ENCODE assay signal across 14 cellular contexts in genomic region chr17:74408262-74408661, GRCh38. TPM values are rescaled to one million over a fixed set of nuclear protein-coding genes. Genes with fewer than 3 reads are reported as not detected.
DNase-seq lines count a peak whose midpoint lies in the region; ATAC-seq, FAIRE-seq and TF ChIP-seq lines count a peak whose summit lies in the region.
"Had no signal": no experiment of that assay in that cellular context is flagged by ENCODE, and none has a peak within 500 bp of the region (broad histone marks: within the 10 kb centered on the region; RNA-seq: fewer than 3 reads in every experiment).

No MANE protein-coding gene starts in this region.

- H3K4me3 ChIP-seq in MG63 (no peak overlapping the region), GM12878 (no peak overlapping the region), lung (no peak overlapping the region), aorta (ENCODE audit: low read length in 2 of 2) (no peak overlapping the region), sigmoid colon (no peak overlapping the region)
- H3K4me3 ChIP-seq: ascending aorta had no signal

- RAD21 ChIA-PET in GM12878 (lab: Charles Lee; ENCODE audit: unreplicated experiment) = interaction anchor here (0.6 to 1.4 kb wide), 3 partner anchors 9 to 47 kb away, joined by 3 to 4 read pairs (median 4); no protein-coding TSS in a partner anchor

- POLR2A ChIA-PET in GM12878 (lab: Charles Lee) = interaction anchor here (0.6 to 0.9 kb wide), 2 partner anchors 25 to 99 kb away, joined by 3 to 6 read pairs; no protein-coding TSS in a partner anchor

- H2AFZ ChIP-seq in GM12878 (ENCODE audit: control insufficient read depth, low read depth, low read length) = no peak overlapping the region

- H3K9ac ChIP-seq in GM12878 (ENCODE audit: control insufficient read depth, insufficient read depth, low read length) = no peak overlapping the region

- TF ChIP-seq POLR2A in GM12878 (IDR thresholded peaks at IDR 0.05; ENCODE audit: low read depth, low read length) (no peak), sigmoid colon (IDR thresholded peaks at IDR 0.05) (no peak)

- H4K20me1 ChIP-seq in GM12878 (ENCODE audit: control insufficient read depth, insufficient read depth) = no peaks in the 10 kb centered on the region

- DNase-seq in ELR (ENCODE audit: low read depth) (peak; percentile 32), MG63 (peak; percentile 75), GM12878 (ENCODE audit: low read depth, low spot score) (no peak), lung (ENCODE audit: low spot score) (peak; percentile 41), aorta (no peak), putamen (ENCODE audit: low spot score) (no peak), sigmoid colon (no peak)
- DNase-seq: activated CD8-positive, alpha-beta memory T cell treated with anti-CD3 and anti-CD28 coated beads for 24 hours; HCEC 1CT; NCI-H1694; stimulated activated naive CD4-positive, alpha-beta T cell had no signal

- TF ChIP-seq CTCF in GM12878 (IDR thresholded peaks at IDR 0.05 in 2 of 3, conservative IDR thresholded peaks at IDR 0.05 in 1 of 3; ENCODE audit: control insufficient read depth in 2 of 3, extremely low read depth in 1 of 3, insufficient read depth in 1 of 3, low read depth in 3 of 3, low read length in 3 of 3) (peak; percentile 6 to 33 (median 18); a peak in 2 of 6 replicates), lung (IDR thresholded peaks at IDR 0.05; ENCODE audit: control extremely low read depth, extremely low read depth) (no peak), sigmoid colon (IDR thresholded peaks at IDR 0.05) (no peak)

- FAIRE-seq in GM12878 (lab: Jason Lieb, UNC) = no peak
- FAIRE-seq: frontal cortex had no signal

- WGBS in GM12878 (ENCODE audit: insufficient coverage, insufficient replicate concordance, low lambda C conversion rate, missing lambda C conversion rate) = 26% methylated on average over 3 of the region's 3 CpGs
- WGBS in lung, 2 donors = 57 to 74% methylated on average over 3 of the region's 3 CpGs
- WGBS in aorta, 2 donors = 77 to 80% methylated on average over 3 of the region's 3 CpGs
- WGBS in sigmoid colon, 2 donors = 67 to 68% methylated on average over 3 of the region's 3 CpGs

- H3K36me3 ChIP-seq in MG63 (no peaks in the 10 kb centered on the region), GM12878 (ENCODE audit: control insufficient read depth in 2 of 2, insufficient read depth in 2 of 2, low read length in 1 of 2) (no peaks in the 10 kb centered on the region), lung (ENCODE audit: control insufficient read depth in 2 of 2, insufficient read depth in 2 of 2, low read length in 2 of 2) (no peaks in the 10 kb centered on the region), aorta (ENCODE audit: control insufficient read depth in 1 of 2, insufficient read depth in 2 of 2, low read length in 1 of 2) (no peaks in the 10 kb centered on the region), sigmoid colon (no peaks in the 10 kb centered on the region)
- H3K36me3 ChIP-seq: ascending aorta had no signal

- in situ Hi-C loops in GM12878 (cut with MboI) = no loop called here

- SMC1A ChIA-PET in GM12878 (lab: Charles Lee; ENCODE audit: uncharacterized antibody, unreplicated experiment) = interaction anchor here (0.9 to 4.0 kb wide), 4 partner anchors 22 to 49 kb away, joined by 4 to 17 read pairs (median 5); no protein-coding TSS in a partner anchor

- CTCF ChIA-PET in GM12878 (lab: Yijun Ruan, JAX) = interaction anchor here (0.6 to 1.7 kb wide), 5 partner anchors 10 to 64 kb away, joined by 3 to 11 read pairs (median 3); no protein-coding TSS in a partner anchor

- TF ChIP-seq RAD21 in GM12878 (IDR thresholded peaks at IDR 0.05; ENCODE audit: insufficient read depth, low read depth, low read length) = no peak

- TF ChIP-seq EP300 in GM12878 (IDR thresholded peaks at IDR 0.05; ENCODE audit: borderline replicate concordance in 1 of 2, control insufficient read depth in 1 of 2, low read depth in 2 of 2, low read length in 2 of 2) (no peak), sigmoid colon (IDR thresholded peaks at IDR 0.05) (no peak)

- intact Hi-C loops in GM12878 (cut with micrococcal nuclease; ENCODE audit: unreplicated experiment) = no loop called here
- intact Hi-C loops in aorta (cut with DNase I) = no loop called here
- intact Hi-C loops in sigmoid colon (cut with DNase I) = no loop called here

- no peak overlapping the region for H3K4me2 ChIP-seq in GM12878 (ENCODE audit: control insufficient read depth, insufficient read depth)

- no peaks in the 10 kb centered on the region for H3K79me2 ChIP-seq in GM12878 (ENCODE audit: control insufficient read depth, insufficient read depth, low read length)

- BruUV-seq in GM12878 (replicated peaks; lab: Mats Ljungman, UMichigan) = no TSS peak

- ATAC-seq in GM12878 = peak; percentile 76
- peak; percentile 56 for ATAC-seq in lung (ENCODE audit: insufficient read depth, low FRiP score)
- ATAC-seq in aorta (ENCODE audit: low FRiP score) = no peak
- no peak for ATAC-seq in HG03135 (IDR thresholded peaks at IDR 0.05; ENCODE audit: unreplicated experiment)

- H3K4me1 ChIP-seq in GM12878 (ENCODE audit: control insufficient read depth, insufficient read depth, low read length) (no peaks in the 10 kb centered on the region), lung (ENCODE audit: control insufficient read depth in 2 of 2, insufficient read depth in 2 of 2, low read length in 2 of 2) (no peaks in the 10 kb centered on the region), aorta (ENCODE audit: control insufficient read depth in 1 of 2, insufficient read depth in 2 of 2, low read length in 2 of 2) (no peaks in the 10 kb centered on the region), sigmoid colon (no peaks in the 10 kb centered on the region)
- H3K4me1 ChIP-seq: ascending aorta had no signal

- no peak overlapping the region for H3K27ac ChIP-seq in GM12878 (ENCODE audit: control insufficient read depth, insufficient read depth)
- H3K27ac ChIP-seq in lung (ENCODE audit: low read depth in 1 of 2, low read length in 1 of 2) = peak overlapping the region in 1 of 2 donors; percentile 21
- H3K27ac ChIP-seq in aorta (ENCODE audit: low read depth in 1 of 2, low read length in 2 of 2) = no peak overlapping the region
- H3K27ac ChIP-seq in sigmoid colon = no peak overlapping the region
- H3K27ac ChIP-seq: ascending aorta had no signal

- H3K9me3 ChIP-seq in MG63 (no peaks in the 10 kb centered on the region), GM12878 (replicated peaks; ENCODE audit: control insufficient read depth, insufficient read depth, low read length) (no peaks in the 10 kb centered on the region), lung (ENCODE audit: control insufficient read depth in 2 of 2, insufficient read depth in 1 of 2, low read length in 1 of 2) (peaks cover 0 to 2% of the 10 kb centered on the region in 2 donors), aorta (ENCODE audit: control insufficient read depth, low read length) (no peaks in the 10 kb centered on the region), sigmoid colon (no peaks in the 10 kb centered on the region)
- H3K9me3 ChIP-seq: ascending aorta had no signal

- no peaks in the 10 kb centered on the region for H3K27me3 ChIP-seq in MG63
- no peaks in the 10 kb centered on the region for H3K27me3 ChIP-seq in GM12878 (replicated peaks in 1 of 2; ENCODE audit: control insufficient read depth in 2 of 2, insufficient read depth in 2 of 2, low read length in 1 of 2)
- H3K27me3 ChIP-seq in lung (ENCODE audit: control insufficient read depth, insufficient read depth) = no peaks in the 10 kb centered on the region
- no peaks in the 10 kb centered on the region for H3K27me3 ChIP-seq in aorta (ENCODE audit: control insufficient read depth in 1 of 2, insufficient read depth in 2 of 2, low read length in 1 of 2)
- H3K27me3 ChIP-seq in sigmoid colon = peaks cover 3 to 14% (median 6%) of the 10 kb centered on the region in 3 donors
- H3K27me3 ChIP-seq: ascending aorta had no signal

RNA-seq across cellular contexts. Expression of gene GPRC5C, which starts 23.6 kb away (rescaled TPM):
- 10.4 and 18.5 TPM in 2 replicates for total RNA-seq in MG63 (2014; rRNA removed; shearing (Covaris generic); ENCODE audit: low replicate concordance)
- 3.2 and 3.6 TPM in 2 replicates for total RNA-seq in GM12878 (2013; cell fraction: nucleolus; rRNA removed)
- 0.16 and 0.73 TPM in 2 replicates for total RNA-seq in GM12878 (2014; rRNA removed)
- total RNA-seq in GM12878 (2014; rRNA removed; fragmentation: Illumina TruSeq; extraction: Trizol) = 0.28 and 0.31 TPM in 2 replicates
- total RNA-seq in GM12878 (2021) = 0.36 and 0.58 TPM in 2 replicates
- polyA plus RNA-seq in GM12878 (2011; ENCODE audit: low read depth) = 0.91 TPM
- 0.26 and 1.3 TPM in 2 replicates for polyA plus RNA-seq in GM12878 (2011; rRNA removed)
- 1.2 and 1.5 TPM in 2 replicates for polyA plus RNA-seq in GM12878 (2011; cell fraction: cytosol; rRNA removed)
- 1.7 and 2.8 TPM in 2 replicates for polyA plus RNA-seq in GM12878 (2011; cell fraction: nucleus; rRNA removed)
- 1.9 and 2.1 TPM in 2 replicates for polyA plus RNA-seq in GM12878 (2012)
- 0.35 TPM in 1 of 2 replicates, not detected in the other for polyA plus RNA-seq in GM12878 (2014; fragmentation: Illumina TruSeq; extraction: Trizol)
- polyA plus RNA-seq in GM12878 (2014; fragmentation: Nextera tagmentation; extraction: Ambion mirVana) = under 1 TPM in 1 of 2 experiments, not detected in 1; 0.04 TPM
- 0.14 and 0.66 TPM in 2 replicates for polyA plus RNA-seq in GM12878 (2014; rRNA removed)
- under 1 TPM in 1 of 2 experiments, not detected in 1; 0.96 TPM for polyA plus RNA-seq in GM12878 (2016; fragmentation: Nextera tagmentation; extraction: Ambion mirVana)
- 0.37 and 1.3 TPM in 2 replicates for polyA minus RNA-seq in GM12878 (2011; rRNA and poly(A)+ RNA removed)
- polyA minus RNA-seq in GM12878 (2011; cell fraction: cytosol; rRNA and poly(A)+ RNA removed) = 0.67 and 1.0 TPM in 2 replicates
- polyA minus RNA-seq in GM12878 (2011; cell fraction: nucleus; rRNA and poly(A)+ RNA removed) = 0.48 and 1.2 TPM in 2 replicates
- total RNA-seq in lung = 10 to 100 TPM; 77.5 to 81.4 TPM
- 10 to 100 TPM; 41.9 to 54.6 TPM for polyA plus RNA-seq in lung
- 10 to 100 TPM; 43.6 to 51.7 TPM for total RNA-seq in aorta
- polyA plus RNA-seq in aorta = 10 to 100 TPM; 31.6 to 59.4 TPM
- 10 to 100 TPM in 3 of 4 donors, 1 to 10 TPM in 1; 6.1 to 16.9 (median 12.7) TPM for total RNA-seq in sigmoid colon
- polyA plus RNA-seq in sigmoid colon = 10 to 100 TPM; 27.3 to 78.1 (median 40.8) TPM

RNA-seq across cellular contexts. Expression of gene GPR142, which starts 41.0 kb away (rescaled TPM):
- total RNA-seq in MG63 (2014; rRNA removed; shearing (Covaris generic); ENCODE audit: low replicate concordance) = not detected in 2 replicates
- not detected in 2 replicates for total RNA-seq in GM12878 (2013; cell fraction: nucleolus; rRNA removed)
- total RNA-seq in GM12878 (2014; rRNA removed) (not detected in 2 replicates), GM12878 (2014; rRNA removed; fragmentation: Illumina TruSeq; extraction: Trizol) (not detected in 2 replicates), GM12878 (2021) (not detected in 2 replicates), lung (not detected), aorta (1 to 10 TPM in 1 of 2 donors, not detected in 1; 2.1 TPM), sigmoid colon (1 to 10 TPM in 1 of 4 donors, not detected in 3; 1.8 TPM)
- polyA plus RNA-seq in GM12878 (2011; ENCODE audit: low read depth) = not detected
- polyA plus RNA-seq in GM12878 (2011; rRNA removed) (not detected in 2 replicates), GM12878 (2014; fragmentation: Illumina TruSeq; extraction: Trizol) (not detected in 2 replicates), GM12878 (2014; fragmentation: Nextera tagmentation; extraction: Ambion mirVana) (not detected), GM12878 (2014; rRNA removed) (not detected in 2 replicates), GM12878 (2016; fragmentation: Nextera tagmentation; extraction: Ambion mirVana) (not detected), lung (under 1 TPM in 1 of 2 donors, not detected in 1; 0.03 TPM), aorta (not detected), sigmoid colon (under 1 TPM in 1 of 3 donors, not detected in 2; 0.16 TPM)
- 0.08 TPM in 1 of 2 replicates, not detected in the other for polyA plus RNA-seq in GM12878 (2011; cell fraction: cytosol; rRNA removed)
- polyA plus RNA-seq in GM12878 (2011; cell fraction: nucleus; rRNA removed) = not detected in 2 replicates
- polyA plus RNA-seq in GM12878 (2012) = not detected in 2 replicates
- polyA minus RNA-seq in GM12878 (2011; rRNA and poly(A)+ RNA removed) = not detected in 2 replicates
- not detected in 2 replicates for polyA minus RNA-seq in GM12878 (2011; cell fraction: cytosol; rRNA and poly(A)+ RNA removed)
- not detected in 2 replicates for polyA minus RNA-seq in GM12878 (2011; cell fraction: nucleus; rRNA and poly(A)+ RNA removed)
- total RNA-seq: ascending aorta, frontal cortex had no signal

RNA-seq across cellular contexts. Expression of gene BTBD17, which starts 46.6 kb away (rescaled TPM):
- total RNA-seq in MG63 (2014; rRNA removed; shearing (Covaris generic); ENCODE audit: low replicate concordance) = not detected in 2 replicates
- not detected in 2 replicates for total RNA-seq in GM12878 (2013; cell fraction: nucleolus; rRNA removed)
- not detected in 2 replicates for total RNA-seq in GM12878 (2014; rRNA removed)
- not detected in 2 replicates for total RNA-seq in GM12878 (2014; rRNA removed; fragmentation: Illumina TruSeq; extraction: Trizol)
- total RNA-seq in GM12878 (2021) = not detected in 2 replicates
- polyA plus RNA-seq in GM12878 (2011; ENCODE audit: low read depth) = not detected
- polyA plus RNA-seq in GM12878 (2011; rRNA removed) = not detected in 2 replicates
- polyA plus RNA-seq in GM12878 (2011; cell fraction: cytosol; rRNA removed) = not detected in 2 replicates
- polyA plus RNA-seq in GM12878 (2011; cell fraction: nucleus; rRNA removed) = not detected in 2 replicates
- not detected in 2 replicates for polyA plus RNA-seq in GM12878 (2012)
- polyA plus RNA-seq in GM12878 (2014; fragmentation: Illumina TruSeq; extraction: Trizol) = not detected in 2 replicates
- not detected for polyA plus RNA-seq in GM12878 (2014; fragmentation: Nextera tagmentation; extraction: Ambion mirVana)
- not detected in 2 replicates for polyA plus RNA-seq in GM12878 (2014; rRNA removed)
- polyA plus RNA-seq in GM12878 (2016; fragmentation: Nextera tagmentation; extraction: Ambion mirVana) = not detected
- polyA minus RNA-seq in GM12878 (2011; rRNA and poly(A)+ RNA removed) = not detected in 2 replicates
- polyA minus RNA-seq in GM12878 (2011; cell fraction: cytosol; rRNA and poly(A)+ RNA removed) = not detected in 2 replicates
- polyA minus RNA-seq in GM12878 (2011; cell fraction: nucleus; rRNA and poly(A)+ RNA removed) = not detected in 2 replicates
- total RNA-seq in lung = under 1 TPM in 1 of 2 donors, not detected in 1; 0.17 TPM
- polyA plus RNA-seq in lung = not detected
- not detected for total RNA-seq in aorta
- polyA plus RNA-seq in aorta = not detected
- total RNA-seq in sigmoid colon = not detected
- polyA plus RNA-seq in sigmoid colon = under 1 TPM in 1 of 3 donors, not detected in 2; 0.03 TPM
- total RNA-seq: ascending aorta had no signal

RNA-seq across cellular contexts. Expression of gene CD300A, which starts 58.2 kb away (rescaled TPM):
- total RNA-seq in MG63 (2014; rRNA removed; shearing (Covaris generic); ENCODE audit: low replicate concordance) = not detected in 2 replicates
- total RNA-seq in GM12878 (2013; cell fraction: nucleolus; rRNA removed) = 149 and 159 TPM in 2 replicates
- total RNA-seq in GM12878 (2014; rRNA removed) = 45.7 and 49.3 TPM in 2 replicates
- total RNA-seq in GM12878 (2014; rRNA removed; fragmentation: Illumina TruSeq; extraction: Trizol) = 36.1 and 37.5 TPM in 2 replicates
- 36.1 and 36.2 TPM in 2 replicates for total RNA-seq in GM12878 (2021)
- polyA plus RNA-seq in GM12878 (2011; ENCODE audit: low read depth) = 34.4 TPM
- 102 and 128 TPM in 2 replicates for polyA plus RNA-seq in GM12878 (2011; rRNA removed)
- polyA plus RNA-seq in GM12878 (2011; cell fraction: cytosol; rRNA removed) = 130 and 145 TPM in 2 replicates
- polyA plus RNA-seq in GM12878 (2011; cell fraction: nucleus; rRNA removed) = 95.3 and 166 TPM in 2 replicates
- polyA plus RNA-seq in GM12878 (2012) = 54.0 and 88.0 TPM in 2 replicates
- polyA plus RNA-seq in GM12878 (2014; fragmentation: Illumina TruSeq; extraction: Trizol) = 23.1 and 40.5 TPM in 2 replicates
- 10 to 100 TPM; 10.6 to 12.1 TPM for polyA plus RNA-seq in GM12878 (2014; fragmentation: Nextera tagmentation; extraction: Ambion mirVana)
- 42.7 and 46.9 TPM in 2 replicates for polyA plus RNA-seq in GM12878 (2014; rRNA removed)
- polyA plus RNA-seq in GM12878 (2016; fragmentation: Nextera tagmentation; extraction: Ambion mirVana) = 10 to 100 TPM; 28.6 to 32.1 TPM
- 88.1 and 138 TPM in 2 replicates for polyA minus RNA-seq in GM12878 (2011; rRNA and poly(A)+ RNA removed)
- polyA minus RNA-seq in GM12878 (2011; cell fraction: cytosol; rRNA and poly(A)+ RNA removed) = 22.6 and 26.3 TPM in 2 replicates
- 20.8 and 25.6 TPM in 2 replicates for polyA minus RNA-seq in GM12878 (2011; cell fraction: nucleus; rRNA and poly(A)+ RNA removed)
- 10 to 100 TPM; 12.9 to 21.0 TPM for total RNA-seq in lung
- polyA plus RNA-seq in lung = 10 to 100 TPM in 1 of 2 donors, 1 to 10 TPM in 1; 8.0 to 66.3 TPM
- total RNA-seq in aorta = 10 to 100 TPM; 10.3 to 10.4 TPM
- 1 to 10 TPM; 2.6 to 9.1 TPM for polyA plus RNA-seq in aorta
- total RNA-seq in sigmoid colon = 1 to 10 TPM; 2.9 to 6.9 (median 3.3) TPM
- polyA plus RNA-seq in sigmoid colon = 10 to 100 TPM in 2 of 3 donors, 1 to 10 TPM in 1; 4.8 to 33.5 (median 10.9) TPM

Comparison
In these comparisons a context has a peak if more than half of its experiments do, and no peak if none do; other contexts are left out.
1. DNase-seq: peak in ELR (single experiment), MG63 (single experiment) and lung (single experiment); none in GM12878 (single experiment), aorta (0 of 2), putamen (single experiment) and sigmoid colon (single experiment).
2. ATAC-seq: peak in GM12878 (single experiment) and lung (single experiment); none in aorta (single experiment) and HG03135 (single experiment).
3. CTCF ChIP-seq: peak in GM12878 (3 of 3); none in lung (single experiment) and sigmoid colon (0 of 4).